ENCODE assay signal across 1 cellular context in the genomic region with DNA sequence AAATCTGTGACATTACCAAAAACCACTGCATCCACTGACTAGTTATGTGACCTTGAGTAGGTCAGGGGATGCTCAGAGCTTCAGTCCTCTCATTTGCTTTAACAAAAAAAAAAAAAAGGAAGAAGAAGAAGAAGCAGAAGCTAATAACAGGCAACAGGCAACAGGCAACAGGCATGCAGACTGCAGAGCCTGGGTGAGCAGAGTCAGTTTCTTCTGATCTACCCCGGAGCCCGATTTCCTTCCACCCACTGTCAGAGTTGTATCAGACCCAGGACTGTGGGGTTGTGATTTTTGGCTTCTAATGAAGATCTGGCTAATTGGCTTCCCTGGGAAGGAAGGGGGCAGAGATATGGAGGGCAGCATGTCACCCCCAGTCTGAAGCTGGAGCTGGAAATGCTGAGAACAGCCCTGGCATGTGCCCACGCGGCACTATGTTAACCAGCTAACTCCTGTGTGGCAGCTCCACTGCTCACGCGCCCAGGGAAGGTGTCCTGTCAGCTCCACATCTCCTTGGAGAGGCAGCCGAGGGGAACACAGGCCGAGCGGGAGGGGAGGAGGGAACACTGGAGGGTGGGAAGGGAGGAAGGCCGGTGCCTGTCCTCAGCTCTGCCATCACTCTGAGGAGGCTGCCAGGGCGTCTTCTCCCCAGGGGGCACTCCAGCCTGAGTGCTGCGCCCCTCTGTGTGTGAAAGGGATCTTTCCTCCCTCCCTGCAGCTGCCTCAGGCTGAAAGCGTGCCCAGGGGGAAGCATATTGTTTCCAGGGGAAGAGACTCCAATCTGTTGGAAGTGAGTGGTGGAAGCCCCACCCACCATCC.
TF ChIP-seq lines count a peak whose summit lies in the region.

No MANE protein-coding gene starts in this region.

TF ChIP-seq in H1, 55 proteins besides CTCF, POLR2A, EP300 and RAD21 (continued from another document):
- no peak for TF ChIP-seq POU5F1 (IDR thresholded peaks at IDR 0.05; ENCODE audit: low read depth, low read length)
- TF ChIP-seq KDM4A (IDR thresholded peaks at IDR 0.05; ENCODE audit: low read depth, low read length, severe bottlenecking), result no peak
- no peak for TF ChIP-seq TBP (IDR thresholded peaks at IDR 0.05; ENCODE audit: low read depth, low read length)
- no peak for TF ChIP-seq YY1 (IDR thresholded peaks at IDR 0.05; ENCODE audit: low read depth, low read length)
- no peak for TF ChIP-seq EGR1 (IDR thresholded peaks at IDR 0.05; ENCODE audit: borderline replicate concordance, low read depth, low read length)
- TF ChIP-seq, protein P1, sequence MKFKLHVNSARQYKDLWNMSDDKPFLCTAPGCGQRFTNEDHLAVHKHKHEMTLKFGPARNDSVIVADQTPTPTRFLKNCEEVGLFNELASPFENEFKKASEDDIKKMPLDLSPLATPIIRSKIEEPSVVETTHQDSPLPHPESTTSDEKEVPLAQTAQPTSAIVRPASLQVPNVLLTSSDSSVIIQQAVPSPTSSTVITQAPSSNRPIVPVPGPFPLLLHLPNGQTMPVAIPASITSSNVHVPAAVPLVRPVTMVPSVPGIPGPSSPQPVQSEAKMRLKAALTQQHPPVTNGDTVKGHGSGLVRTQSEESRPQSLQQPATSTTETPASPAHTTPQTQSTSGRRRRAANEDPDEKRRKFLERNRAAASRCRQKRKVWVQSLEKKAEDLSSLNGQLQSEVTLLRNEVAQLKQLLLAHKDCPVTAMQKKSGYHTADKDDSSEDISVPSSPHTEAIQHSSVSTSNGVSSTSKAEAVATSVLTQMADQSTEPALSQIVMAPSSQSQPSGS (IDR thresholded peaks at IDR 0.05; ENCODE audit: low read length), result no peak
- no peak for TF ChIP-seq BACH1 (IDR thresholded peaks at IDR 0.05; ENCODE audit: low read length)
- no peak for TF ChIP-seq NRF1 (IDR thresholded peaks at IDR 0.05; ENCODE audit: low read depth, low read length)
- TF ChIP-seq RFX5 (IDR thresholded peaks at IDR 0.05; ENCODE audit: borderline replicate concordance, low read depth, low read length), result no peak
